17 cellular contexts compared by ENCODE assay signal in genomic region chr15:69647160-69647513, GRCh38.
A peak's percentile ranks its signal among the peaks of the same experiment; 100 is the strongest.
DNase-seq lines count a peak whose midpoint lies in the region; ATAC-seq and TF ChIP-seq lines count a peak whose summit lies in the region.
"Had no signal": no experiment of that assay in that cellular context is flagged by ENCODE, and none has a peak within 500 bp of the region (broad histone marks: within the 10 kb centered on the region; RNA-seq: fewer than 3 reads in every experiment).

No MANE protein-coding gene starts in this region.

- H3K56ac ChIP-seq in H9 (ENCODE audit: insufficient read length, low read depth, low read length), result no peak overlapping the region

- no peak overlapping the region for H4K5ac ChIP-seq in H9 (ENCODE audit: insufficient read length, low read depth, low read length)

- H2BK5ac ChIP-seq in H9 (ENCODE audit: insufficient read length, low read length), result no peak overlapping the region

- H3K9me3 ChIP-seq in H9 (ENCODE audit: control insufficient read depth, low read depth, low read length), result no peaks in the 10 kb centered on the region

- H3K27ac Mint-ChIP-seq in H9 (peak overlapping the region in 1 of 3 experiments; percentile 46; a peak in 1 of 7 replicates), WTC11 (no peak overlapping the region)
- peak overlapping the region; percentile 7 for H3K27ac Mint-ChIP-seq in stimulated activated effector memory CD8-positive, alpha-beta T cell treated with anti-CD3 and anti-CD28 coated beads, Interleukin-12 subunit alpha, Interleukin-12 subunit beta, amount 100 ng/mL, for 72 hours

- H3K4me3 Mint-ChIP-seq in H9 (no peak overlapping the region), WTC11 (no peak overlapping the region)
- H3K4me3 Mint-ChIP-seq in stimulated activated effector memory CD8-positive, alpha-beta T cell treated with anti-CD3 and anti-CD28 coated beads, Interleukin-12 subunit alpha, Interleukin-12 subunit beta, amount 100 ng/mL, for 72 hours, result no peak overlapping the region
- H3K4me3 Mint-ChIP-seq: CD14-positive monocyte had no signal

- H2AFZ ChIP-seq in H9 (ENCODE audit: low read length), result no peak overlapping the region
- H2AFZ ChIP-seq: PC-9 had no signal

- H4K91ac ChIP-seq in H9 (ENCODE audit: insufficient read length, low read depth, low read length), result no peak overlapping the region

- ATAC-seq in WTC11, result peak; percentile 48
- ATAC-seq in stimulated activated effector memory CD8-positive, alpha-beta T cell treated with anti-CD3 and anti-CD28 coated beads, Interleukin-12 subunit alpha, Interleukin-12 subunit beta, amount 100 ng/mL, for 72 hours, result no peak
- ATAC-seq in HG03439 (IDR thresholded peaks at IDR 0.05; ENCODE audit: unreplicated experiment), result no peak
- no peak for ATAC-seq in HG03045 (IDR thresholded peaks at IDR 0.05; ENCODE audit: unreplicated experiment)

- H2BK20ac ChIP-seq in H9 (ENCODE audit: low read depth, low read length, poor library complexity, severe bottlenecking), result no peak overlapping the region

- no peak overlapping the region for H3T11ph ChIP-seq in H9 (ENCODE audit: low read length)

- H3K4me1 ChIP-seq in H9 (ENCODE audit: insufficient read depth, low read length), result peaks cover 23% of the 10 kb centered on the region; the same call in 1 of the 2 replicates

- H2AK5ac ChIP-seq in H9 (ENCODE audit: insufficient read length, low read length), result no peak overlapping the region

- H3K27me3 Mint-ChIP-seq in H9 (ENCODE audit: low read depth) (peaks cover 9% of the 10 kb centered on the region), WTC11 (ENCODE audit: low read depth) (no peaks in the 10 kb centered on the region)

- H3K27me3 ChIP-seq in H9 (ENCODE audit: insufficient read depth, low read length), result no peaks in the 10 kb centered on the region

- DNase-seq in H9, result peak; percentile 28
- no peak for DNase-seq in WTC11 (ENCODE audit: low spot score)
- DNase-seq in islet precursor cell, result peak; percentile 43
- no peak for DNase-seq in stimulated activated effector memory CD8-positive, alpha-beta T cell treated with anti-CD3 and anti-CD28 coated beads, Interleukin-12 subunit alpha, Interleukin-12 subunit beta, amount 100 ng/mL, for 72 hours (ENCODE audit: low spot score in 2 of 2)
- no peak for DNase-seq in NCI-H446 (lab: John Stamatoyannopoulos, UW)
- DNase-seq: ACHN, AML-193, DMS 273 treated with DMSO at 0.1 percent for 48 hours, NCI-H1436 treated with DMSO at 0.1 percent for 48 hours, NCI-H2029 treated with DMSO at 0.1 percent for 48 hours, NCI-H510A treated with DMSO at 0.1 percent for 48 hours, NCI-H82, PC-9 had no signal

- peaks cover 36 to 39% of the 10 kb centered on the region in 2 experiments for H3K4me1 Mint-ChIP-seq in H9
- H3K4me1 Mint-ChIP-seq in WTC11, result peaks cover 38% of the 10 kb centered on the region
- H3K4me1 Mint-ChIP-seq in stimulated activated effector memory CD8-positive, alpha-beta T cell treated with anti-CD3 and anti-CD28 coated beads, Interleukin-12 subunit alpha, Interleukin-12 subunit beta, amount 100 ng/mL, for 72 hours, result peaks cover 13% of the 10 kb centered on the region

- H3K36me3 Mint-ChIP-seq in H9 (ENCODE audit: insufficient read depth in 1 of 3, low read depth in 3 of 3), result no peaks in the 10 kb centered on the region
- no peaks in the 10 kb centered on the region for H3K36me3 Mint-ChIP-seq in WTC11
- H3K36me3 Mint-ChIP-seq in stimulated activated effector memory CD8-positive, alpha-beta T cell treated with anti-CD3 and anti-CD28 coated beads, Interleukin-12 subunit alpha, Interleukin-12 subunit beta, amount 100 ng/mL, for 72 hours, result no peaks in the 10 kb centered on the region

- no peak overlapping the region for H3K4ac ChIP-seq in H9 (ENCODE audit: low read depth, low read length)

- CTCF ChIA-PET in WTC11 (lab: Charles Lee), result interaction anchor here (0.8 to 1.1 kb wide), 2 partner anchors 43 to 185 kb away, joined by 3 to 5 read pairs; no protein-coding TSS in a partner anchor

- no peaks in the 10 kb centered on the region for H3K23me2 ChIP-seq in H9 (ENCODE audit: insufficient read length, low read depth, low read length, poor library complexity, severe bottlenecking)

- H3K4me2 ChIP-seq in H9 (ENCODE audit: insufficient read depth, insufficient read length, low read length), result no peak overlapping the region
- H3K4me2 ChIP-seq: KMS-11, PC-9 had no signal

- POLR2A ChIA-PET in WTC11 (lab: Charles Lee), result interaction anchor here (1.1 kb wide), 1 partner anchor 454 kb away, joined by 3 read pairs; no protein-coding TSS in a partner anchor

- H3K9me3 Mint-ChIP-seq in H9 (no peaks in the 10 kb centered on the region), WTC11 (no peaks in the 10 kb centered on the region)
- no peaks in the 10 kb centered on the region for H3K9me3 Mint-ChIP-seq in stimulated activated effector memory CD8-positive, alpha-beta T cell treated with anti-CD3 and anti-CD28 coated beads, Interleukin-12 subunit alpha, Interleukin-12 subunit beta, amount 100 ng/mL, for 72 hours

- no peaks in the 10 kb centered on the region for H3K79me2 ChIP-seq in H9 (ENCODE audit: insufficient read depth, low read length)

- peak overlapping the region; percentile 31 for H3K18ac ChIP-seq in H9 (ENCODE audit: insufficient read length, low read depth, low read length)

- H3K9ac ChIP-seq in H9 (ENCODE audit: extremely low read depth, insufficient read length, low read length), result no peak overlapping the region
- H3K9ac ChIP-seq: KMS-11 had no signal

- H2BK120ac ChIP-seq in H9 (ENCODE audit: low read depth, low read length, poor library complexity, severe bottlenecking), result no peak overlapping the region

- no peaks in the 10 kb centered on the region for H3K79me1 ChIP-seq in H9 (ENCODE audit: insufficient read depth, low read depth, low read length, poor library complexity, severe bottlenecking)

- TF ChIP-seq CTCF in H9 (conservative IDR thresholded peaks at IDR 0.05), result no peak
- TF ChIP-seq CTCF in WTC11 (IDR thresholded peaks at IDR 0.05), result no peak

- H3K14ac ChIP-seq in H9 (ENCODE audit: insufficient read depth, low read length), result peak overlapping the region; percentile 71

- no peak overlapping the region for H4K8ac ChIP-seq in H9 (replicated peaks; ENCODE audit: insufficient read length, low read depth, low read length)

- no peak overlapping the region for H2BK15ac ChIP-seq in H9 (ENCODE audit: low read depth, low read length)

- no CpG with 5 or more reads among the region's 1 CpG for WGBS in H9 (ENCODE audit: extremely low coverage, insufficient read length, low lambda C conversion rate)

- no peak overlapping the region for H3K27ac ChIP-seq in H9 (ENCODE audit: insufficient read length, low read depth, low read length)
- H3K27ac ChIP-seq: KMS-11, PC-9 had no signal

- H2BK12ac ChIP-seq in H9 (ENCODE audit: insufficient read length, low read depth, low read length), result peak overlapping the region; percentile 25

- no peaks in the 10 kb centered on the region for H4K20me1 ChIP-seq in H9 (ENCODE audit: control insufficient read depth, insufficient read depth, insufficient read length)

- no peak overlapping the region for H3K23ac ChIP-seq in H9 (ENCODE audit: insufficient read length, low read depth, low read length)

TF ChIP-seq in WTC11, 78 proteins besides CTCF, POLR2A, EP300 and RAD21 (continues in another document):
- TF ChIP-seq JUN (CRISPR knock-in tag; IDR thresholded peaks at IDR 0.05), result no peak
- TF ChIP-seq CDX4 (CRISPR knock-in tag; IDR thresholded peaks at IDR 0.05; ENCODE audit: borderline replicate concordance), result no peak
- TF ChIP-seq ELF4 (CRISPR knock-in tag; IDR thresholded peaks at IDR 0.05; ENCODE audit: low read depth), result no peak
- TF ChIP-seq MXD4 (CRISPR knock-in tag; IDR thresholded peaks at IDR 0.05; ENCODE audit: borderline replicate concordance), result no peak
- no peak for TF ChIP-seq ZNF671 (CRISPR knock-in tag; IDR thresholded peaks at IDR 0.05)
- no peak for TF ChIP-seq E2F4 (CRISPR knock-in tag; IDR thresholded peaks at IDR 0.05; ENCODE audit: borderline replicate concordance, low read depth)
- no peak for TF ChIP-seq ZMAT4 (CRISPR knock-in tag; IDR thresholded peaks at IDR 0.05)
- TF ChIP-seq ZBTB21 (CRISPR knock-in tag; IDR thresholded peaks at IDR 0.05; ENCODE audit: borderline replicate concordance), result no peak
- no peak for TF ChIP-seq ERG (CRISPR knock-in tag; IDR thresholded peaks at IDR 0.05)

Comparison
In these comparisons a context has a peak if more than half of its experiments do, and no peak if none do; other contexts are left out.
1. DNase-seq: peak in H9 (single experiment) and islet precursor cell (single experiment); none in WTC11 (single experiment), stimulated activated effector memory CD8-positive, alpha-beta T cell treated with anti-CD3 and anti-CD28 coated beads, Interleukin-12 subunit alpha, Interleukin-12 subunit beta, amount 100 ng/mL, for 72 hours (0 of 2) and NCI-H446 (0 of 2).